Comparison of ENCODE assay signal across 10 cellular contexts in genomic region chr12:25518512-25518911, GRCh38. TPM values are rescaled to one million over a fixed set of nuclear protein-coding genes. Genes with fewer than 3 reads are reported as not detected.
DNase-seq lines count a peak whose midpoint lies in the region; ATAC-seq, FAIRE-seq and TF ChIP-seq lines count a peak whose summit lies in the region.
"Had no signal": no experiment of that assay in that cellular context is flagged by ENCODE, and none has a peak within 500 bp of the region (broad histone marks: within the 10 kb centered on the region; RNA-seq: fewer than 3 reads in every experiment).

No MANE protein-coding gene starts in this region.

- FAIRE-seq in kidney (lab: Jason Lieb, UNC), result no peak
- FAIRE-seq: HepG2 had no signal

- H3K9ac ChIP-seq in kidney (ENCODE audit: low read length in 2 of 2), result no peak overlapping the region

- H3K4me1 ChIP-seq in RWPE2 (ENCODE audit: insufficient read depth, poor library complexity, severe bottlenecking), result no peaks in the 10 kb centered on the region
- no peaks in the 10 kb centered on the region for H3K4me1 ChIP-seq in kidney (ENCODE audit: control insufficient read depth in 1 of 2, insufficient read depth in 1 of 2, low read depth in 1 of 2, low read length in 2 of 2)

- peak; percentile 88 for ATAC-seq in HG02759 (IDR thresholded peaks at IDR 0.05; ENCODE audit: unreplicated experiment)
- ATAC-seq in RWPE2 (ENCODE audit: low read depth), result peak; percentile 51; the same call in 2 of the 3 replicates
- ATAC-seq: HepG2, Panc1 had no signal

- H3K9me3 Mint-ChIP-seq in neural crest cell, result peaks cover 2% of the 10 kb centered on the region
- H3K9me3 Mint-ChIP-seq: nephron had no signal

- H3K36me3 ChIP-seq in RWPE2 (ENCODE audit: low read depth) (no peaks in the 10 kb centered on the region), kidney (ENCODE audit: control insufficient read depth in 1 of 2, insufficient read depth in 2 of 2, low read length in 2 of 2) (no peaks in the 10 kb centered on the region)

- H3K4me3 ChIP-seq in RWPE2 (ENCODE audit: severe bottlenecking) (no peak overlapping the region), kidney (ENCODE audit: low read length in 2 of 2) (no peak overlapping the region)

- H3K9me3 ChIP-seq in RWPE2 (ENCODE audit: severe bottlenecking) (no peaks in the 10 kb centered on the region), kidney (ENCODE audit: control insufficient read depth in 1 of 2, low read length in 2 of 2) (no peaks in the 10 kb centered on the region)

- no peaks in the 10 kb centered on the region for H3K27me3 Mint-ChIP-seq in neural crest cell (ENCODE audit: low read depth)

- peak; percentile 1 for DNase-seq in GM19238 (ENCODE audit: insufficient read length, low spot score)
- DNase-seq in RWPE2 (ENCODE audit: low spot score), result no peak
- no peak for DNase-seq in neural crest cell (ENCODE audit: low read depth, low spot score)
- no peak for DNase-seq in kidney
- DNase-seq in NCI-H2029 treated with DMSO at 0.1 percent for 48 hours (lab: John Stamatoyannopoulos, UW), result no peak
- DNase-seq in GM19240 (ENCODE audit: insufficient read length, low spot score), result no peak

- no peaks in the 10 kb centered on the region for H3K27me3 ChIP-seq in RWPE2 (ENCODE audit: insufficient read depth, poor library complexity, severe bottlenecking)

- TF ChIP-seq CTCF in RWPE2 (IDR thresholded peaks at IDR 0.05; ENCODE audit: poor library complexity, severe bottlenecking) (no peak), neural crest cell (conservative IDR thresholded peaks at IDR 0.05) (no peak), kidney (IDR thresholded peaks at IDR 0.05; ENCODE audit: borderline replicate concordance, extremely low read depth, insufficient read depth) (no peak)

- H3K36me3 Mint-ChIP-seq in neural crest cell (ENCODE audit: low read depth), result no peaks in the 10 kb centered on the region

- H3K27ac Mint-ChIP-seq in neural crest cell (ENCODE audit: unreplicated experiment), result peak overlapping the region; percentile 13
- H3K27ac Mint-ChIP-seq: nephron had no signal

- peaks cover 3% of the 10 kb centered on the region for H3K4me1 Mint-ChIP-seq in neural crest cell
- H3K4me1 Mint-ChIP-seq: nephron had no signal

- intact Hi-C loops in kidney (cut with DNase I), result no loop called here

- no peak overlapping the region for H3K4me3 Mint-ChIP-seq in neural crest cell
- H3K4me3 Mint-ChIP-seq: nephron had no signal

- H3K27ac ChIP-seq in RWPE2 (ENCODE audit: poor library complexity, severe bottlenecking) (peak overlapping the region; percentile 20), kidney (ENCODE audit: low read depth in 2 of 2, low read length in 2 of 2) (no peak overlapping the region)

RNA-seq across cellular contexts. Expression of gene LMNTD1, which starts 34.6 kb away (rescaled TPM):
- not detected in 2 replicates for total RNA-seq in neural crest cell
- total RNA-seq in kidney, result not detected
- not detected for polyA plus RNA-seq in kidney (ENCODE audit: insufficient read depth, low read depth, low replicate concordance)
- total RNA-seq: HepG2 had no signal
- polyA plus RNA-seq: HepG2 had no signal
